8 cellular contexts compared by ENCODE assay signal in genomic region chr19:5719961-5720790, GRCh38. TPM values are rescaled to one million over a fixed set of nuclear protein-coding genes. Genes with fewer than 3 reads are reported as not detected.
DNase-seq lines count a peak whose midpoint lies in the region; ATAC-seq and TF ChIP-seq lines count a peak whose summit lies in the region.

Gene CATSPERD (plus strand): TSS chr19:5720637. CDS start chr19:5720738, 101 bp downstream.
Gene LONP1 (minus strand): TSS chr19:5720146. CDS start chr19:5720132, 14 bp downstream.

- peak within 1 kb of the TSS; percentile 69 for H3K27ac Mint-ChIP-seq in neural progenitor cell

- peaks cover 3% of the 10 kb centered on the region for H3K36me3 Mint-ChIP-seq in neural progenitor cell

- H3K27me3 ChIP-seq in MM.1S (replicated peaks; ENCODE audit: insufficient read depth, low read length), result peaks cover 16% of the 10 kb centered on the region
- no peaks in the 10 kb centered on the region for H3K27me3 ChIP-seq in foreskin keratinocyte
- peaks cover 4% of the 10 kb centered on the region for H3K27me3 ChIP-seq in neural progenitor cell

- H3K4me2 ChIP-seq in MM.1S (ENCODE audit: low read depth, low read length) (peak within 1 kb of the TSS; percentile 71), neural progenitor cell (peak within 1 kb of the TSS; percentile 100)

- H4K20me1 ChIP-seq in MM.1S (ENCODE audit: insufficient read depth, low read length) (0 out of 2 replicates have a peak, but pooled peaks cover 5% of the 10 kb centered on the region), neural progenitor cell (ENCODE audit: low read depth) (peaks cover 35% of the 10 kb centered on the region)

- peak; percentile 97 for TF ChIP-seq CTCF in MM.1S (IDR thresholded peaks at IDR 0.05; ENCODE audit: low read length)
- peak; percentile 99 for TF ChIP-seq CTCF in foreskin keratinocyte (conservative IDR thresholded peaks at IDR 0.05)
- peak; percentile 82 for TF ChIP-seq CTCF in neural progenitor cell (IDR thresholded peaks at IDR 0.05)

- peaks cover 5% of the 10 kb centered on the region; the same call in 1 of the 2 replicates for H3K36me3 ChIP-seq in MM.1S (replicated peaks; ENCODE audit: insufficient read depth, low read length)
- no peaks in the 10 kb centered on the region for H3K36me3 ChIP-seq in neural progenitor cell

- H3K79me2 ChIP-seq in MM.1S (ENCODE audit: low read length) (peaks cover 45% of the 10 kb centered on the region), neural progenitor cell (ENCODE audit: low read depth) (peaks cover 45% of the 10 kb centered on the region)

- H3K9me3 ChIP-seq in MM.1S (replicated peaks; ENCODE audit: insufficient read depth, low read length) (no peaks in the 10 kb centered on the region), neural progenitor cell (ENCODE audit: low read depth) (no peaks in the 10 kb centered on the region)

- no peaks in the 10 kb centered on the region for H3K9me2 ChIP-seq in MM.1S (replicated peaks; ENCODE audit: insufficient read depth, low read length)

- DNase-seq in GM03348 (ENCODE audit: low spot score) (peak; percentile 100), HCEC 1CT (peak; percentile 99), MM.1S (peak; percentile 100), SIG-M5 (lab: John Stamatoyannopoulos, UW) (peak; percentile 90), foreskin keratinocyte (peak; percentile 97 to 98), neural progenitor cell (ENCODE audit: low spot score) (peak; percentile 100), stromal cell of bone marrow (ENCODE audit: low read depth) (peak; percentile 98)
- DNase-seq in activated naive CD4-positive, alpha-beta T cell (lab: John Stamatoyannopoulos, UW), result peak; percentile 96 to 98 (median 97)

- ATAC-seq in foreskin keratinocyte, result peak; percentile 90

- H3K4me3 Mint-ChIP-seq in neural progenitor cell, result peak within 1 kb of the TSS; percentile 95

- H3K27ac ChIP-seq in MM.1S (ENCODE audit: low read length) (peak within 1 kb of the TSS; percentile 86), foreskin keratinocyte (peak within 1 kb of the TSS; percentile 49), neural progenitor cell (peak within 1 kb of the TSS; percentile 76)

- H3K4me1 ChIP-seq in MM.1S (ENCODE audit: low read length), result peaks cover 4% of the 10 kb centered on the region; the same call in 1 of the 2 replicates
- H3K4me1 ChIP-seq in foreskin keratinocyte, result peaks cover 4% of the 10 kb centered on the region
- peaks cover 9% of the 10 kb centered on the region for H3K4me1 ChIP-seq in neural progenitor cell

- H3K4me3 ChIP-seq in MM.1S (ENCODE audit: low read length) (peak within 1 kb of the TSS; percentile 84), neural progenitor cell (peak within 1 kb of the TSS; percentile 98)

- H3K4me1 Mint-ChIP-seq in neural progenitor cell, result peaks cover 22% of the 10 kb centered on the region

- H2AFZ ChIP-seq in MM.1S (ENCODE audit: low read length), result peak within 1 kb of the TSS; percentile 81
- peak within 1 kb of the TSS; percentile 92 for H2AFZ ChIP-seq in neural progenitor cell (replicated peaks)

- no peaks in the 10 kb centered on the region for H3K9me3 Mint-ChIP-seq in neural progenitor cell

- H3F3A ChIP-seq in MM.1S (ENCODE audit: insufficient read depth, low read length) (no peaks in the 10 kb centered on the region), neural progenitor cell (ENCODE audit: low read depth) (peaks cover 3% of the 10 kb centered on the region)

- H3K9ac ChIP-seq in MM.1S (ENCODE audit: low read length) (peak within 1 kb of the TSS; percentile 96), neural progenitor cell (peak within 1 kb of the TSS; percentile 91)

- H3K27me3 Mint-ChIP-seq in neural progenitor cell (ENCODE audit: insufficient read depth, low read depth), result peaks cover 8% of the 10 kb centered on the region

RNA-seq across cellular contexts. Expression of gene CATSPERD, which starts in this region (rescaled TPM):
- not detected in 2 replicates for total RNA-seq in foreskin keratinocyte
- polyA plus RNA-seq in foreskin keratinocyte, result not detected in 2 replicates
- total RNA-seq in neural progenitor cell (ENCODE audit: low replicate concordance), result not detected in 2 replicates

RNA-seq across cellular contexts. Expression of gene LONP1, which starts in this region (rescaled TPM):
- total RNA-seq in foreskin keratinocyte, result 64.2 and 69.6 TPM in 2 replicates
- 55.6 and 67.1 TPM in 2 replicates for polyA plus RNA-seq in foreskin keratinocyte
- 35.9 and 68.4 TPM in 2 replicates for total RNA-seq in neural progenitor cell (ENCODE audit: low replicate concordance)

Comparison
In these comparisons a context has a peak if more than half of its experiments do, and no peak if none do; other contexts are left out.
1. Peak in every context shown above with its lines: DNase-seq, ATAC-seq, H3K4me3 ChIP-seq and H3K27ac ChIP-seq.